In the genomic region with DNA sequence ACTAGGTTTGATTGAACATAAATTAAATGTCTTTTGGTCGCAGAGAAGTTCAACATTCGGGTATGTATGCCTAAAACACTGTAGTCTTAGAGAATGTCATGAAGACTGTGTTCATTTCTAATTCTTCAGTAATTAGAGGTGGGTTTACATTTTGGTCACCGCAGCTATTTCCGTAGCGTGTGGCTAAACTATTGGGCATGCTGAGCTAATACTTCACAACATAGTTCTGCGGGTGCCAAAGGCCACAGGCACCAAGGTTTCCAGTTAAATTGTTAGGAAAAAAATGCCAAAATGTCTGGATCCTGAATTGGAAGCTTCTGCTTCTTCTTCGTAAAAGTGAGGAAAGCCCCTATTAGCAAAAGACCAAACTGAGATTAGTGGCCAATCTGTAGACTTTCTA, we compare ENCODE assay signal across 13 cellular contexts. TPM values are rescaled to one million over a fixed set of nuclear protein-coding genes. Genes with fewer than 3 reads are reported as not detected.
DNase-seq lines count a peak whose midpoint lies in the region; ATAC-seq lines count a peak whose summit lies in the region.
"Had no signal": no experiment of that assay in that cellular context is flagged by ENCODE, and none has a peak within 500 bp of the region (broad histone marks: within the 10 kb centered on the region; RNA-seq: fewer than 3 reads in every experiment).

No MANE protein-coding gene starts in this region.

- ATAC-seq in GM18868 (IDR thresholded peaks at IDR 0.05; ENCODE audit: unreplicated experiment) = no peak

- DNase-seq in AG08396 (ENCODE audit: low spot score) = peak; percentile 11
- DNase-seq in GM04504 (ENCODE audit: low read depth) = peak; percentile 22
- DNase-seq in SJSA1 (ENCODE audit: low read depth in 1 of 2, low spot score in 2 of 2) = peak; percentile 89 to 93
- DNase-seq in glomerular visceral epithelial cell (ENCODE audit: extremely low spot score) = peak; percentile 8
- DNase-seq in RKO (ENCODE audit: low spot score) = no peak
- DNase-seq in NCI-H2196 treated with DMSO at 0.1 percent for 48 hours (lab: John Stamatoyannopoulos, UW; ENCODE audit: unreplicated experiment) = no peak
- DNase-seq in DMS53 treated with DMSO at 0.1 percent for 48 hours (lab: John Stamatoyannopoulos, UW; ENCODE audit: unreplicated experiment) = no peak
- DNase-seq: 8988T, DMS153, NCI-H187 treated with DMSO at 0.1 percent for 48 hours had no signal

- H3K36me3 ChIP-seq in SJSA1 = no peaks in the 10 kb centered on the region
- H3K36me3 ChIP-seq: HAP-1 had no signal

- H3K9me3 ChIP-seq in SJSA1 (replicated peaks) = no peaks in the 10 kb centered on the region
- H3K9me3 ChIP-seq: HAP-1 had no signal

- no peaks in the 10 kb centered on the region for H3K27me3 ChIP-seq in SJSA1 (replicated peaks)

- H3K27ac ChIP-seq in SJSA1 = peak overlapping the region; percentile 98
- H3K27ac ChIP-seq: RWPE1 had no signal

- H3K4me3 ChIP-seq in SJSA1 = no peak overlapping the region
- H3K4me3 ChIP-seq: HAP-1 had no signal

- peaks cover 32% of the 10 kb centered on the region for H3K4me1 ChIP-seq in SJSA1 (replicated peaks)

RNA-seq across cellular contexts. Expression of gene SMIM31, which starts 25.1 kb away (rescaled TPM):
- total RNA-seq in SJSA1 (2014; rRNA removed; shearing (Covaris generic)) = not detected in 2 replicates

Comparison
In these comparisons a context has a peak if more than half of its experiments do, and no peak if none do; other contexts are left out.
1. DNase-seq: peak in AG08396 (single experiment), GM04504 (single experiment), SJSA1 (2 of 2) and glomerular visceral epithelial cell (single experiment); none in RKO (single experiment), NCI-H2196 treated with DMSO at 0.1 percent for 48 hours (single experiment) and DMS53 treated with DMSO at 0.1 percent for 48 hours (single experiment).